ENCODE assay signal across 1 cellular context in the genomic region with DNA sequence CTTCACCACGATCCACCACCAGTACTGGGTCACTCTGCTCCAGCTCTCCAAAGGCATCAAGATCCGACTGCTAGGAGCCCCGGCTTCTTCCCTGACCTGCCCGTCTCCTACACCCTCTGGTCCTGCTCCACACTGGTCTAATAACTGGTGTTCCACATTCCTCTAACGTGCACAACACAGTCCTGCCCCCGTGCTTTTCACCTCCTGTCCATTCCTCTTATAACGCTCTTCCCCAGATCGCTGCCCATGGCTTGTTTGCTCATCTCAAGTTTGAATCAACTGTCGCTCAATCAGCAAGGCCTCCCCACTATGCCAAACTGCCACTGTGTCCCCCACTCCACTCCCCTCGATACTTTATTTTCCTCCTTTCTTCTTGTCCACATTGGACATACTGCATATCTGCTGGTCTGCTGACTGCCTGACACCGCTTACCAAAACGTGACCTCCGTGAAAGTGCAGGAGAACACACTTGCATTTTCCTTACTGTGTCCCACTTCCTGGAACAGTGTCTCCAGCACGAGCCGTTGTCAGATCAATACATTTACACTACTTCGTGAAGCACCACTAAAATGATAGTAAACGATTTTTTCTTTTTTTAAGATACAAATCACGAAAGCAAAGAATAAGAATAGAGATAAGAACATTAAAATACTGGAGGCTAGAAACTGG.
TF ChIP-seq lines count a peak whose summit lies in the region.

No MANE protein-coding gene starts in this region.

TF ChIP-seq in HepG2, 621 proteins besides CTCF, POLR2A, EP300 and RAD21:
- TF ChIP-seq JARID2 (CRISPR knock-in tag; IDR thresholded peaks at IDR 0.05; ENCODE audit: insufficient replicate concordance) (no peak), ZNF354B (CRISPR knock-in tag; IDR thresholded peaks at IDR 0.05) (no peak), ZNF326 (CRISPR knock-in tag; IDR thresholded peaks at IDR 0.05; ENCODE audit: borderline replicate concordance) (no peak), ZNF720 (CRISPR knock-in tag; IDR thresholded peaks at IDR 0.05) (no peak), ZNF773 (CRISPR knock-in tag; IDR thresholded peaks at IDR 0.05; ENCODE audit: borderline replicate concordance) (no peak), IKZF1 (IDR thresholded peaks at IDR 0.05) (no peak), GATAD1 (CRISPR knock-in tag; IDR thresholded peaks at IDR 0.05) (no peak), LCORL (IDR thresholded peaks at IDR 0.05) (no peak), LCORL (CRISPR knock-in tag; IDR thresholded peaks at IDR 0.05) (no peak), TEAD3 (CRISPR knock-in tag; optimal IDR thresholded peaks at IDR 0.05; ENCODE audit: borderline replicate concordance) (peak; percentile 12), ZBTB38 (CRISPR knock-in tag; IDR thresholded peaks at IDR 0.05) (peak; percentile 67; the same call in 1 of the 2 replicates), NFATC3 (CRISPR knock-in tag; IDR thresholded peaks at IDR 0.05) (no peak), ZNF703 (CRISPR knock-in tag; IDR thresholded peaks at IDR 0.05; ENCODE audit: borderline replicate concordance) (no peak)
- TF ChIP-seq, protein P1, sequence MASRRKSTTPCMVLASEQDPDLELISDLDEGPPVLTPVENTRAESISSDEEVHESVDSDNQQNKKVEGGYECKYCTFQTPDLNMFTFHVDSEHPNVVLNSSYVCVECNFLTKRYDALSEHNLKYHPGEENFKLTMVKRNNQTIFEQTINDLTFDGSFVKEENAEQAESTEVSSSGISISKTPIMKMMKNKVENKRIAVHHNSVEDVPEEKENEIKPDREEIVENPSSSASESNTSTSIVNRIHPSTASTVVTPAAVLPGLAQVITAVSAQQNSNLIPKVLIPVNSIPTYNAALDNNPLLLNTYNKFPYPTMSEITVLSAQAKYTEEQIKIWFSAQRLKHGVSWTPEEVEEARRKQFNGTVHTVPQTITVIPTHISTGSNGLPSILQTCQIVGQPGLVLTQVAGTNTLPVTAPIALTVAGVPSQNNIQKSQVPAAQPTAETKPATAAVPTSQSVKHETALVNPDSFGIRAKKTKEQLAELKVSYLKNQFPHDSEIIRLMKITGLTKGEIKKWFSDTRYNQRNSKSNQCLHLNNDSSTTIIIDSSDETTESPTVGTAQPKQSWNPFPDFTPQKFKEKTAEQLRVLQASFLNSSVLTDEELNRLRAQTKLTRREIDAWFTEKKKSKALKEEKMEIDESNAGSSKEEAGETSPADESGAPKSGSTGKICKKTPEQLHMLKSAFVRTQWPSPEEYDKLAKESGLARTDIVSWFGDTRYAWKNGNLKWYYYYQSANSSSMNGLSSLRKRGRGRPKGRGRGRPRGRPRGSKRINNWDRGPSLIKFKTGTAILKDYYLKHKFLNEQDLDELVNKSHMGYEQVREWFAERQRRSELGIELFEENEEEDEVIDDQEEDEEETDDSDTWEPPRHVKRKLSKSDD (CRISPR knock-in tag; IDR thresholded peaks at IDR 0.05; ENCODE audit: low read depth): no peak
- TF ChIP-seq, protein P2, sequence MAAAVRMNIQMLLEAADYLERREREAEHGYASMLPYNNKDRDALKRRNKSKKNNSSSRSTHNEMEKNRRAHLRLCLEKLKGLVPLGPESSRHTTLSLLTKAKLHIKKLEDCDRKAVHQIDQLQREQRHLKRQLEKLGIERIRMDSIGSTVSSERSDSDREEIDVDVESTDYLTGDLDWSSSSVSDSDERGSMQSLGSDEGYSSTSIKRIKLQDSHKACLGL (CRISPR knock-in tag; IDR thresholded peaks at IDR 0.05): no peak
- TF ChIP-seq, protein P3, sequence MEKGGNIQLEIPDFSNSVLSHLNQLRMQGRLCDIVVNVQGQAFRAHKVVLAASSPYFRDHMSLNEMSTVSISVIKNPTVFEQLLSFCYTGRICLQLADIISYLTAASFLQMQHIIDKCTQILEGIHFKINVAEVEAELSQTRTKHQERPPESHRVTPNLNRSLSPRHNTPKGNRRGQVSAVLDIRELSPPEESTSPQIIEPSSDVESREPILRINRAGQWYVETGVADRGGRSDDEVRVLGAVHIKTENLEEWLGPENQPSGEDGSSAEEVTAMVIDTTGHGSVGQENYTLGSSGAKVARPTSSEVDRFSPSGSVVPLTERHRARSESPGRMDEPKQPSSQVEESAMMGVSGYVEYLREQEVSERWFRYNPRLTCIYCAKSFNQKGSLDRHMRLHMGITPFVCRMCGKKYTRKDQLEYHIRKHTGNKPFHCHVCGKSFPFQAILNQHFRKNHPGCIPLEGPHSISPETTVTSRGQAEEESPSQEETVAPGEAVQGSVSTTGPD (CRISPR knock-in tag; IDR thresholded peaks at IDR 0.05): no peak
